In the genomic region with DNA sequence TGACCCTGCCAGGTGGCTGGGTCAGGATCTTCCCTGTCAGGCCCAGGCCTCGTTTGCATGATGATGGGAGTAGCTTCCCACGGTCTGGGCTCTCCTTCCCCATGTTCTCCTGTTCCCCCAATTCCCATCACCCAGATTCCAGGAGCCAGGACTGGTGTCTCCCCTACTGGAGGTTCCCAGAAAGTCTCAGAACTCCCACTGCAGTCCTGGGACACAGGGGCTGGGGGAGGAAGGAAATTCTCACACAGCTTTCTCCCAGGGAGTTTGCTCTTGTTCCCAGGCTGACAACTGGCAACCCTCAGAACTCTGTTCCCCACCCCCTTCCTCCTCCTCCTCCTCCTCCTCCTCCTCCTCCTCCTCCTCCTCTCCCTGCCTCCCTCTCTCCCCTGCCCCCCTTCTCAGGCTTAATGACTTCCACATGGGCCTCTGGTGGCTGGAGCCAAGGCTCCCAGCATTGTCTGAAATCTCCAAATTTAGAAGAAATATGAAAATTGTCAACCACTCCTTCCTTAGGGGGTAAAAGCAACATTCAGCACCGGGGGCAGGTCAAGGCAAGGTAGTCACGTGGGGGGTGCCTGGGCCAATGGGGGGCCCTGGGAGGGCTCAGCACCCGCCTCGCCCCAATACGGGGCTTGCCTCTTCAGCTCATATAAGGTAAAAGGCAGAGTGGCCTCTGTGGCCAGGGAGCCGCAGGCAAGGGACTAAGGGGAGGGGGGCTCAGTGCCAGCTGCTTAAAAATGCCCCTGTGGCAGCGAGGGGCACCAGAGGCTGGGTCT, we compare ENCODE assay signal across 11 cellular contexts. TPM values are rescaled to one million over a fixed set of nuclear protein-coding genes. Genes with fewer than 3 reads are reported as not detected.
DNase-seq lines count a peak whose midpoint lies in the region; ATAC-seq and TF ChIP-seq lines count a peak whose summit lies in the region.
"Had no signal": no experiment of that assay in that cellular context is flagged by ENCODE, and none has a peak within 500 bp of the region (broad histone marks: within the 10 kb centered on the region; RNA-seq: fewer than 3 reads in every experiment).

No MANE protein-coding gene starts in this region.

- no peaks in the 10 kb centered on the region for H3K9me3 ChIP-seq in smooth muscle cell (replicated peaks; ENCODE audit: low read depth)

- peaks cover 48% of the 10 kb centered on the region for H3F3A ChIP-seq in smooth muscle cell (ENCODE audit: low read depth)

- peak overlapping the region; percentile 98 for H3K27ac Mint-ChIP-seq in chondrocyte (ENCODE audit: unreplicated experiment)
- H3K27ac Mint-ChIP-seq in activated T-cell treated with anti-CD3 and anti-CD28 coated beads, Interleukin-2, amount 50 U/mL, for 72 hours: no peak overlapping the region
- H3K27ac Mint-ChIP-seq: activated CD4-positive, alpha-beta memory T cell treated with anti-CD3 and anti-CD28 coated beads for 36 hours had no signal

- TF ChIP-seq CTCF in chondrocyte (IDR thresholded peaks at IDR 0.05) (peak; percentile 66), kidney epithelial cell (IDR thresholded peaks at IDR 0.05; ENCODE audit: insufficient read depth, low read length, poor library complexity, severe bottlenecking) (no peak), smooth muscle cell (IDR thresholded peaks at IDR 0.05; ENCODE audit: borderline replicate concordance, insufficient read depth, poor library complexity, severe bottlenecking) (no peak)

- WGBS in smooth muscle cell (ENCODE audit: low lambda C conversion rate): 30% methylated on average over 9 of the region's 9 CpGs

- peaks cover 33% of the 10 kb centered on the region for H3K36me3 Mint-ChIP-seq in chondrocyte (ENCODE audit: low read depth)
- H3K36me3 Mint-ChIP-seq in activated T-cell treated with anti-CD3 and anti-CD28 coated beads, Interleukin-2, amount 50 U/mL, for 72 hours (ENCODE audit: insufficient read depth in 2 of 2): no peaks in the 10 kb centered on the region
- H3K36me3 Mint-ChIP-seq: activated CD4-positive, alpha-beta memory T cell treated with anti-CD3 and anti-CD28 coated beads for 36 hours had no signal

- H3K9ac ChIP-seq in smooth muscle cell (ENCODE audit: low read depth): peak overlapping the region; percentile 67

- DNase-seq in H4 (ENCODE audit: low spot score) (peak; percentile 51), chondrocyte (ENCODE audit: low spot score) (no peak), kidney epithelial cell (ENCODE audit: low read depth) (no peak), smooth muscle cell (lab: John Stamatoyannopoulos, UW; ENCODE audit: unreplicated experiment) (no peak), NCI-H774 (lab: John Stamatoyannopoulos, UW) (no peak)
- no peak for DNase-seq in activated T-cell treated with anti-CD3 and anti-CD28 coated beads, Interleukin-2, amount 50 U/mL, for 72 hours
- DNase-seq in activated effector memory CD4-positive, alpha-beta T cell treated with Interleukin-2 at 50 U/mL for 16 hours: no peak
- DNase-seq: activated CD4-positive, alpha-beta memory T cell treated with anti-CD3 and anti-CD28 coated beads for 36 hours; DND-41; NK-92 treated with Interleukin-12 subunit alpha and Interleukin-12 subunit beta, amount 100 ng/mL, for 24 hours had no signal

- peak overlapping the region; percentile 4 for H3K4me3 ChIP-seq in kidney epithelial cell (ENCODE audit: low read depth, low read length)
- peak overlapping the region; percentile 52 for H3K4me3 ChIP-seq in smooth muscle cell

- H3K79me2 ChIP-seq in smooth muscle cell (ENCODE audit: low read depth): peaks cover 48% of the 10 kb centered on the region

- peaks cover 42% of the 10 kb centered on the region for H4K20me1 ChIP-seq in smooth muscle cell (ENCODE audit: low read depth)

- H3K27me3 Mint-ChIP-seq in chondrocyte (ENCODE audit: low read depth): no peaks in the 10 kb centered on the region
- H3K27me3 Mint-ChIP-seq in activated T-cell treated with anti-CD3 and anti-CD28 coated beads, Interleukin-2, amount 50 U/mL, for 72 hours (ENCODE audit: low read depth): no peaks in the 10 kb centered on the region

- peaks cover 65% of the 10 kb centered on the region for H3K4me1 Mint-ChIP-seq in chondrocyte (ENCODE audit: low read depth)
- no peaks in the 10 kb centered on the region for H3K4me1 Mint-ChIP-seq in activated T-cell treated with anti-CD3 and anti-CD28 coated beads, Interleukin-2, amount 50 U/mL, for 72 hours (ENCODE audit: low read depth)

- ATAC-seq in activated T-cell treated with anti-CD3 and anti-CD28 coated beads, Interleukin-2, amount 50 U/mL, for 72 hours (replicated peaks in 1 of 2): no peak
- no peak for ATAC-seq in GM19467 (IDR thresholded peaks at IDR 0.05; ENCODE audit: unreplicated experiment)

- H3K36me3 ChIP-seq in kidney epithelial cell (ENCODE audit: control insufficient read depth, insufficient read depth, low read length) (no peaks in the 10 kb centered on the region), smooth muscle cell (ENCODE audit: low read depth) (no peaks in the 10 kb centered on the region)

- peaks cover 48% of the 10 kb centered on the region for H3K4me1 ChIP-seq in smooth muscle cell (ENCODE audit: low read depth)

- peak overlapping the region; percentile 88 for H3K4me2 ChIP-seq in smooth muscle cell

- H3K27me3 ChIP-seq in kidney epithelial cell (ENCODE audit: control insufficient read depth, insufficient read depth, low read length) (no peaks in the 10 kb centered on the region), smooth muscle cell (ENCODE audit: low read depth) (no peaks in the 10 kb centered on the region)

- H3K4me3 Mint-ChIP-seq in chondrocyte (ENCODE audit: unreplicated experiment): peak overlapping the region; percentile 100
- no peak overlapping the region for H3K4me3 Mint-ChIP-seq in activated T-cell treated with anti-CD3 and anti-CD28 coated beads, Interleukin-2, amount 50 U/mL, for 72 hours
- H3K4me3 Mint-ChIP-seq: activated CD4-positive, alpha-beta memory T cell treated with anti-CD3 and anti-CD28 coated beads for 36 hours had no signal

- no peak overlapping the region for H2AFZ ChIP-seq in smooth muscle cell (ENCODE audit: low read depth)

- H3K27ac ChIP-seq in smooth muscle cell (ENCODE audit: low read depth): peak overlapping the region; percentile 95

- H3K9me3 Mint-ChIP-seq in chondrocyte (ENCODE audit: low read depth): no peaks in the 10 kb centered on the region
- H3K9me3 Mint-ChIP-seq in activated T-cell treated with anti-CD3 and anti-CD28 coated beads, Interleukin-2, amount 50 U/mL, for 72 hours: no peaks in the 10 kb centered on the region
- H3K9me3 Mint-ChIP-seq: activated CD4-positive, alpha-beta memory T cell treated with anti-CD3 and anti-CD28 coated beads for 36 hours had no signal

RNA-seq across cellular contexts. Expression of gene IL17B, which starts 27.3 kb away (rescaled TPM):
- 0.31 TPM in 1 of 2 replicates, not detected in the other for total RNA-seq in H4 (2014; rRNA removed; shearing (Covaris generic))
- total RNA-seq in chondrocyte (1.1 to 4.6 TPM (median 3.4 TPM) in 3 replicates), kidney epithelial cell (not detected in 2 replicates), smooth muscle cell (12.0 and 24.8 TPM in 2 replicates)
- 10.4 and 11.6 TPM in 2 replicates for polyA plus RNA-seq in smooth muscle cell
- not detected for total RNA-seq in activated T-cell treated with anti-CD3 and anti-CD28 coated beads, Interleukin-2, amount 50 U/mL, for 72 hours
- total RNA-seq: activated CD4-positive, alpha-beta memory T cell treated with anti-CD3 and anti-CD28 coated beads for 36 hours had no signal

RNA-seq across cellular contexts. Expression of gene PCYOX1L, which starts 48.5 kb away (rescaled TPM):
- total RNA-seq in H4 (2014; rRNA removed; shearing (Covaris generic)): 19.5 and 20.8 TPM in 2 replicates
- total RNA-seq in chondrocyte: 7.1 to 11.1 TPM (median 7.3 TPM) in 3 replicates
- total RNA-seq in kidney epithelial cell: 8.6 and 11.9 TPM in 2 replicates
- total RNA-seq in smooth muscle cell: 6.4 and 14.3 TPM in 2 replicates
- 13.4 and 17.2 TPM in 2 replicates for polyA plus RNA-seq in smooth muscle cell
- 10 to 100 TPM; 18.2 to 24.4 TPM for total RNA-seq in activated T-cell treated with anti-CD3 and anti-CD28 coated beads, Interleukin-2, amount 50 U/mL, for 72 hours
